In the genomic region with DNA sequence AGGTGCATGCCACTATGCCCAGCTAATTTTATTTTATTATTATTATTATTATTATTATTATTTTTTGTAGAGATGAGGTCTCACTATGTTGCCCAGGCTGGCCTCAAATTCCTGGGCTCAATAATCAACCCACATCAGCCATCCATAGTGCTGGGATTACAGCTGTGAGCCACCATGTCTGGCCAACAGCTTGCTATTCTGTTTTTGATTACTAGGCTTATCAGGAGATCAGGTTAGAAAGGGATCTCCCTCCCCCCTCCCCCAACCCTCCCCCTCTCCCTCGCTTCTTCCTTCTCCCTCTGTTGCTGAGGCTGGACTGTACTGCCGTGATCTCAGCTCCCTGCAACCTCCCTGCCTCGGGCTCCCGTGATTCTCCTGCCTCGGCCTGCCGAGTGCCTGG, we compare ENCODE assay signal across 30 cellular contexts.
"Had no signal": no experiment of that assay in that cellular context is flagged by ENCODE, and none has a peak within 500 bp of the region (broad histone marks: within the 10 kb centered on the region; RNA-seq: fewer than 3 reads in every experiment).

No MANE protein-coding gene starts in this region.

- H3K4me3 ChIP-seq: breast epithelium, coronary artery, dorsolateral prefrontal cortex, gastrocnemius medialis, lower lobe of right lung, neural progenitor cell, right lobe of liver, skin epidermis, thoracic aorta, vagina had no signal

- H3K9me3 ChIP-seq: breast epithelium, gastrocnemius medialis, lower lobe of right lung, right lobe of liver, thoracic aorta, vagina had no signal

- H3K4me1 ChIP-seq: breast epithelium, gastrocnemius medialis, lower lobe of right lung, neural progenitor cell, vagina had no signal

- H3K27me3 ChIP-seq: breast epithelium, dorsolateral prefrontal cortex, gastrocnemius medialis, neural progenitor cell, right lobe of liver, vagina had no signal

- DNase-seq: activated CD4-positive, alpha-beta memory T cell treated with anti-CD3 and anti-CD28 coated beads for 36 hours; activated CD4-positive, alpha-beta T cell treated with anti-CD3 and anti-CD28 coated beads, Interleukin-2, amount 10 ng/mL, durations not matched to agents 24 days and 14 days; activated CD4-positive, CD25-positive, alpha-beta regulatory T cell treated with anti-CD3 and anti-CD28 coated beads, Interleukin-2, amount 50 U/mL, for 72 hours; activated gamma-delta T cell treated with Interleukin-2 at 50 U/mL for 16 hours; activated naive CD8-positive, alpha-beta T cell treated with anti-CD3 and anti-CD28 coated beads, Interleukin-2, amount 50 U/mL, for 24 hours; activated T-cell treated with anti-CD3 and anti-CD28 coated beads, Interleukin-2, amount 50 U/mL, for 4 hours; amygdala; effector memory CD4-positive, alpha-beta T cell; gastrocnemius medialis; glutamatergic neuron; left colon; lower lobe of right lung; mesenchymal stem cell; natural killer cell; occipital lobe; right lobe of liver; stimulated activated CD4-positive, alpha-beta T cell treated with anti-CD3 and anti-CD28 coated beads, Interleukin-12 subunit alpha, Interleukin-12 subunit beta, amount 100 ng/mL, for 4 hours; stimulated activated CD4-positive, alpha-beta T cell treated with anti-CD3 and anti-CD28 coated beads, Interleukin-4, amount 100 ng/mL, for 1 hour; T-helper 9 cell; trophoblast cell; WERI-Rb-1 had no signal

- H3K36me3 ChIP-seq: breast epithelium, neural progenitor cell, thoracic aorta, vagina had no signal

- ATAC-seq: activated naive CD8-positive, alpha-beta T cell treated with anti-CD3 and anti-CD28 coated beads, Interleukin-2, amount 50 U/mL, for 24 hours; activated T-cell treated with anti-CD3 and anti-CD28 coated beads, Interleukin-2, amount 50 U/mL, for 4 hours; activated T-helper 17 cell treated with anti-CD3 and anti-CD28 coated beads, Interleukin-2, amount 50 U/mL, for 72 hours; gastrocnemius medialis; left colon; lower lobe of right lung; natural killer cell; right lobe of liver; stimulated activated effector memory CD8-positive, alpha-beta T cell treated with anti-CD3 and anti-CD28 coated beads, Interleukin-12 subunit alpha, Interleukin-12 subunit beta, amount 100 ng/mL, for 72 hours had no signal

- H3K27ac ChIP-seq: breast epithelium, coronary artery, dorsolateral prefrontal cortex, gastrocnemius medialis, lower lobe of right lung, neural progenitor cell, right lobe of liver, skin epidermis, thoracic aorta, vagina, WERI-Rb-1 had no signal
